ENCODE assay signal across 25 cellular contexts in genomic region chr1:30472009-30472408, GRCh38.
"Had no signal": no experiment of that assay in that cellular context is flagged by ENCODE, and none has a peak within 500 bp of the region (broad histone marks: within the 10 kb centered on the region; RNA-seq: fewer than 3 reads in every experiment).

No MANE protein-coding gene starts in this region.

- H3K9me3 ChIP-seq: breast epithelium, heart left ventricle, left lung, lower lobe of right lung, right atrium auricular region, thyroid gland had no signal

- H3K27me3 Mint-ChIP-seq: activated CD8-positive, alpha-beta memory T cell treated with anti-CD3 and anti-CD28 coated beads, Interleukin-2, amount 10 ng/mL, durations not matched to agents 7 days and 5 days; central memory CD8-positive, alpha-beta T cell; dendritic cell treated with granulocyte-macrophage colony-stimulating factor and Interleukin-4, amounts not matched to agents 40 ng/mL and 50 ng/mL, for 4 days; stimulated activated naive CD8-positive, alpha-beta T cell treated with anti-CD3 and anti-CD28 coated beads, Interleukin-15, Interleukin-2, amounts not matched to agents 100 ng/mL and 50 ng/mL, for 24 hours had no signal

- H3K36me3 ChIP-seq: breast epithelium, heart left ventricle, left lung, lower lobe of right lung, right atrium auricular region, thyroid gland had no signal

- H3K4me1 ChIP-seq: breast epithelium, foreskin keratinocyte, heart left ventricle, left lung, lower lobe of right lung, parathyroid adenoma, right atrium auricular region, thyroid gland had no signal

- H3K27ac ChIP-seq: breast epithelium, foreskin keratinocyte, heart left ventricle, left lung, lower lobe of right lung, parathyroid adenoma, right atrium auricular region, thyroid gland had no signal

- H3K4me3 Mint-ChIP-seq: activated CD8-positive, alpha-beta memory T cell treated with anti-CD3 and anti-CD28 coated beads, Interleukin-2, amount 10 ng/mL, durations not matched to agents 7 days and 5 days; activated CD8-positive, alpha-beta T cell treated with anti-CD3 and anti-CD28 coated beads, Interleukin-2, amount 10 ng/mL, durations not matched to agents 7 days and 5 days; activated naive CD4-positive, alpha-beta T cell treated with anti-CD3 and anti-CD28 coated beads, Interleukin-2, amount 10 ng/mL, durations not matched to agents 7 days and 5 days; activated naive CD8-positive, alpha-beta T cell treated with anti-CD3 and anti-CD28 coated beads, Interleukin-2, amount 50 U/mL, for 24 hours; central memory CD8-positive, alpha-beta T cell; dendritic cell treated with granulocyte-macrophage colony-stimulating factor and Interleukin-4, amounts not matched to agents 40 ng/mL and 50 ng/mL, for 4 days; endodermal cell; immature natural killer cell; naive B cell; neural crest cell; stimulated activated naive CD8-positive, alpha-beta T cell treated with anti-CD3 and anti-CD28 coated beads, Interleukin-15, Interleukin-2, amounts not matched to agents 100 ng/mL and 50 ng/mL, for 24 hours; WTC11 had no signal

- H3K4me1 Mint-ChIP-seq: activated naive CD4-positive, alpha-beta T cell treated with anti-CD3 and anti-CD28 coated beads, Interleukin-2, amount 10 ng/mL, durations not matched to agents 7 days and 5 days; activated naive CD8-positive, alpha-beta T cell treated with anti-CD3 and anti-CD28 coated beads, Interleukin-2, amount 50 U/mL, for 24 hours; central memory CD8-positive, alpha-beta T cell; endodermal cell; immature natural killer cell; naive B cell; neural crest cell; WTC11 had no signal

- H3K36me3 Mint-ChIP-seq: activated CD8-positive, alpha-beta memory T cell treated with anti-CD3 and anti-CD28 coated beads, Interleukin-2, amount 10 ng/mL, durations not matched to agents 7 days and 5 days; activated naive CD4-positive, alpha-beta T cell treated with anti-CD3 and anti-CD28 coated beads, Interleukin-2, amount 10 ng/mL, durations not matched to agents 7 days and 5 days; immature natural killer cell; naive B cell; WTC11 had no signal

- H3K27me3 ChIP-seq: breast epithelium, left lung, right atrium auricular region, thyroid gland had no signal

- H3K4me3 ChIP-seq: breast epithelium, heart left ventricle, left lung, lower lobe of right lung, right atrium auricular region, thyroid gland had no signal

- ATAC-seq: activated CD8-positive, alpha-beta memory T cell treated with anti-CD3 and anti-CD28 coated beads, Interleukin-2, amount 10 ng/mL, durations not matched to agents 7 days and 5 days; activated CD8-positive, alpha-beta T cell treated with anti-CD3 and anti-CD28 coated beads, Interleukin-2, amount 10 ng/mL, durations not matched to agents 7 days and 5 days; esophagus mucosa; left lung; lower lobe of right lung; WTC11 had no signal

- H3K9me3 Mint-ChIP-seq: activated naive CD4-positive, alpha-beta T cell treated with anti-CD3 and anti-CD28 coated beads, Interleukin-2, amount 10 ng/mL, durations not matched to agents 7 days and 5 days; activated naive CD8-positive, alpha-beta T cell treated with anti-CD3 and anti-CD28 coated beads, Interleukin-2, amount 50 U/mL, for 24 hours; central memory CD8-positive, alpha-beta T cell; dendritic cell treated with granulocyte-macrophage colony-stimulating factor and Interleukin-4, amounts not matched to agents 40 ng/mL and 50 ng/mL, for 4 days; neural crest cell; stimulated activated naive CD8-positive, alpha-beta T cell treated with anti-CD3 and anti-CD28 coated beads, Interleukin-15, Interleukin-2, amounts not matched to agents 100 ng/mL and 50 ng/mL, for 24 hours had no signal

- H3K27ac Mint-ChIP-seq: activated CD8-positive, alpha-beta memory T cell treated with anti-CD3 and anti-CD28 coated beads, Interleukin-2, amount 10 ng/mL, durations not matched to agents 7 days and 5 days; activated CD8-positive, alpha-beta T cell treated with anti-CD3 and anti-CD28 coated beads, Interleukin-2, amount 10 ng/mL, durations not matched to agents 7 days and 5 days; activated naive CD4-positive, alpha-beta T cell treated with anti-CD3 and anti-CD28 coated beads, Interleukin-2, amount 10 ng/mL, durations not matched to agents 7 days and 5 days; activated naive CD8-positive, alpha-beta T cell treated with anti-CD3 and anti-CD28 coated beads, Interleukin-2, amount 50 U/mL, for 24 hours; dendritic cell treated with granulocyte-macrophage colony-stimulating factor and Interleukin-4, amounts not matched to agents 40 ng/mL and 50 ng/mL, for 4 days; endodermal cell; immature natural killer cell; naive B cell; stimulated activated naive CD8-positive, alpha-beta T cell treated with anti-CD3 and anti-CD28 coated beads, Interleukin-15, Interleukin-2, amounts not matched to agents 100 ng/mL and 50 ng/mL, for 24 hours; WTC11 had no signal

- DNase-seq: activated CD8-positive, alpha-beta memory T cell treated with anti-CD3 and anti-CD28 coated beads, Interleukin-2, amount 10 ng/mL, durations not matched to agents 7 days and 5 days; activated CD8-positive, alpha-beta T cell treated with anti-CD3 and anti-CD28 coated beads, Interleukin-2, amount 10 ng/mL, durations not matched to agents 7 days and 5 days; activated gamma-delta T cell; activated naive CD4-positive, alpha-beta T cell treated with anti-CD3 and anti-CD28 coated beads, Interleukin-2, amount 10 ng/mL, durations not matched to agents 7 days and 5 days; activated naive CD8-positive, alpha-beta T cell treated with anti-CD3 and anti-CD28 coated beads, Interleukin-2, amount 50 U/mL, for 24 hours; endodermal cell; immature natural killer cell; left lung; lower lobe of right lung; naive B cell; occipital lobe; stimulated activated CD4-positive, alpha-beta T cell treated with anti-CD3 and anti-CD28 coated beads, Interleukin-12 subunit alpha, Interleukin-12 subunit beta, amount 100 ng/mL, for 4 hours; stimulated activated CD4-positive, alpha-beta T cell treated with anti-CD3 and anti-CD28 coated beads, Interleukin-4, amount 100 ng/mL, for 1 hour; thyroid gland had no signal
